Comparison of ENCODE assay signal across 11 cellular contexts in the genomic region with DNA sequence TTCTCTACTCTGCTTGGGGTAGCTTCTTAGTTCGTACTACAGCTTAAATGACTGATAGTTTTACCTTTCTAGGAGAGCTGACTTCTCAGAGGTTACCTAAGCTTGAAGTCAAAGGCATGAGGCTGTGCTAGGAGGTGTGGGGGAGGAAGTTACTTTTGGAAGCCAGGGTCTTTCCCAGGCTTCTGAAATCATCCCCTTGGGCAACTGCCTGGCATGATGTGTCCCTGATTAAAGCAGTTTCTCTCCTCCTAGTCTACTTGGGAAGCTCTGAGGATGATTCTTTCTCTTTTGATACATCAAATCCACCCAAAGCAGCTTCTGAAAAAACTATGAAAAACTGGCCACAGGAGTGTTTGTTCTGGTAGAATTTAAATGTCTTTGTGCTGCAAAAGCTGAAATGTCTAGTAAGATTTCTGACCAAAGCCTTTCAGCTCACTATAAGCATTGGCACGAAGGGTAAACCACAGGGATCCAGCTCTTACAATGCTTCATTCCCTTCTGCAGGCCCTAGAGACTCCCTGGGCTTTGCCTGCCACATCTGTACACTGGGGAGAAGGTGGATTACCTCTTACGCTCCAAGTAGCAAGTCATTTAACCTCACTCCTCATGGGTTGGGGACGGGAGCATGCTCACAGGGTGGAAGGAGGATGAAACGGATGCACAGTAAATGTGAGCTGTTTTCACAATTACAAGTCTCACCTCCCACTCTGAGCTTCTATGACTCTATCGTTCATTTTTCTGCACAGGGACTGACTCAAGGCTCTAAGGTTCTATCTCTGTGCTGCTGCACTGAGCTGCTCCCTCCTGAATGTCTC. TPM values are rescaled to one million over a fixed set of nuclear protein-coding genes. Genes with fewer than 3 reads are reported as not detected.
DNase-seq lines count a peak whose midpoint lies in the region; ATAC-seq and TF ChIP-seq lines count a peak whose summit lies in the region.
"Had no signal": no experiment of that assay in that cellular context is flagged by ENCODE, and none has a peak within 500 bp of the region (broad histone marks: within the 10 kb centered on the region; RNA-seq: fewer than 3 reads in every experiment).

No MANE protein-coding gene starts in this region.

- POLR2A ChIA-PET in CD8-positive, alpha-beta memory T cell (lab: Charles Lee): interaction anchor here (0.5 to 1.3 kb wide), 4 partner anchors 18 to 51 kb away, joined by 3 to 5 read pairs (median 4); no protein-coding TSS in a partner anchor

- no peak overlapping the region for H3K27ac ChIP-seq in CD8-positive, alpha-beta memory T cell (ENCODE audit: low read depth, low read length)
- H3K27ac ChIP-seq in osteoblast (ENCODE audit: low read depth, low read length): peak overlapping the region; percentile 78
- H3K27ac ChIP-seq in prostate gland: no peak overlapping the region
- H3K27ac ChIP-seq: brain microvascular endothelial cell, upper lobe of left lung had no signal

- peak overlapping the region; percentile 29 to 73 (median 46) for H3K4me3 Mint-ChIP-seq in CD8-positive, alpha-beta memory T cell

- TF ChIP-seq CTCF in osteoblast (IDR thresholded peaks at IDR 0.05; ENCODE audit: extremely low read depth, low read depth, low read length): no peak
- TF ChIP-seq CTCF in prostate gland (IDR thresholded peaks at IDR 0.05): no peak

- CTCF ChIA-PET in CD8-positive, alpha-beta memory T cell (lab: Charles Lee): interaction anchor here (0.5 to 7.9 kb wide), 8 partner anchors 12 to 100 kb away, joined by 3 to 41 read pairs (median 3); no protein-coding TSS in a partner anchor

- intact Hi-C loops in prostate gland (cut with DNase I): no loop called here

- H3K27me3 ChIP-seq in CD8-positive, alpha-beta memory T cell (ENCODE audit: insufficient read depth, low read length, poor library complexity, severe bottlenecking): no peaks in the 10 kb centered on the region
- H3K27me3 ChIP-seq in osteoblast (ENCODE audit: insufficient read depth, low read length): no peaks in the 10 kb centered on the region
- no peaks in the 10 kb centered on the region for H3K27me3 ChIP-seq in prostate gland (replicated peaks; ENCODE audit: insufficient read depth)
- no peaks in the 10 kb centered on the region for H3K27me3 ChIP-seq in MG63
- H3K27me3 ChIP-seq: brain microvascular endothelial cell, upper lobe of left lung had no signal

- peak overlapping the region; percentile 47 for H3K4me2 ChIP-seq in osteoblast (ENCODE audit: insufficient read depth, low read length)

- no peaks in the 10 kb centered on the region for H3K27me3 Mint-ChIP-seq in CD8-positive, alpha-beta memory T cell

- ATAC-seq in HG02852 (IDR thresholded peaks at IDR 0.05; ENCODE audit: unreplicated experiment): peak; percentile 45

- no peaks in the 10 kb centered on the region for H3K36me3 ChIP-seq in CD8-positive, alpha-beta memory T cell (ENCODE audit: insufficient read depth, low read length)
- H3K36me3 ChIP-seq in osteoblast (ENCODE audit: insufficient read depth, low read length) (no peaks in the 10 kb centered on the region), prostate gland (no peaks in the 10 kb centered on the region), MG63 (no peaks in the 10 kb centered on the region; the same call in 1 of the 2 replicates)
- H3K36me3 ChIP-seq: brain microvascular endothelial cell, upper lobe of left lung had no signal

- H3K4me1 Mint-ChIP-seq in CD8-positive, alpha-beta memory T cell: peaks cover 69 to 78% (median 70%) of the 10 kb centered on the region in 3 donors

- TF ChIP-seq POLR2A in prostate gland (IDR thresholded peaks at IDR 0.05): no peak

- no peaks in the 10 kb centered on the region for H4K20me1 ChIP-seq in osteoblast (ENCODE audit: insufficient read depth, low read length)

- H3K36me3 Mint-ChIP-seq in CD8-positive, alpha-beta memory T cell: peaks cover 0 to 15% (median 2%) of the 10 kb centered on the region in 3 donors

- peaks cover 10% of the 10 kb centered on the region for H3K79me2 ChIP-seq in osteoblast (ENCODE audit: insufficient read depth, low read length)

- 82% methylated on average over 6 of the region's 6 CpGs for WGBS in prostate gland

- peak overlapping the region; percentile 67 to 96 (median 90) for H3K27ac Mint-ChIP-seq in CD8-positive, alpha-beta memory T cell

- H3K9me3 Mint-ChIP-seq in CD8-positive, alpha-beta memory T cell: no peaks in the 10 kb centered on the region

- H3K4me3 ChIP-seq in CD8-positive, alpha-beta memory T cell (ENCODE audit: low read length): no peak overlapping the region
- no peak overlapping the region for H3K4me3 ChIP-seq in osteoblast (ENCODE audit: insufficient read depth, low read length)
- H3K4me3 ChIP-seq in prostate gland: no peak overlapping the region
- H3K4me3 ChIP-seq in MG63: no peak overlapping the region
- H3K4me3 ChIP-seq: upper lobe of left lung had no signal

- no peak overlapping the region for H2AFZ ChIP-seq in osteoblast (ENCODE audit: low read length)

- DNase-seq in CD8-positive, alpha-beta memory T cell: no peak
- DNase-seq in activated T-helper 9 cell treated with anti-CD3 and anti-CD28 coated beads, Interleukin-2, amount 50 U/mL, for 16 hours (ENCODE audit: low read depth): peak; percentile 46
- DNase-seq in osteoblast (ENCODE audit: insufficient read length, low spot score, missing footprints): peak; percentile 65
- DNase-seq in prostate gland (ENCODE audit: low spot score): no peak
- no peak for DNase-seq in H4 (ENCODE audit: low spot score)
- DNase-seq in NCI-H1092 (lab: John Stamatoyannopoulos, UW): no peak
- DNase-seq in MG63: no peak
- DNase-seq: brain microvascular endothelial cell, KG1, upper lobe of left lung had no signal

- no peaks in the 10 kb centered on the region for H3K9me3 ChIP-seq in CD8-positive, alpha-beta memory T cell (ENCODE audit: low read length)
- H3K9me3 ChIP-seq in osteoblast (ENCODE audit: low read depth, low read length) (no peaks in the 10 kb centered on the region), prostate gland (no peaks in the 10 kb centered on the region), MG63 (no peaks in the 10 kb centered on the region)
- H3K9me3 ChIP-seq: upper lobe of left lung had no signal

- peaks cover 87% of the 10 kb centered on the region for H3K4me1 ChIP-seq in CD8-positive, alpha-beta memory T cell (ENCODE audit: insufficient read depth, low read length)
- H3K4me1 ChIP-seq in osteoblast (ENCODE audit: insufficient read depth, low read length): peaks cover 42% of the 10 kb centered on the region
- no peaks in the 10 kb centered on the region for H3K4me1 ChIP-seq in prostate gland (replicated peaks)

RNA-seq across cellular contexts. Expression of a gene that starts 59.6 kb away (rescaled TPM):
- total RNA-seq in CD8-positive, alpha-beta memory T cell: 10 to 100 TPM; 40.3 to 41.5 TPM
- 22.0 TPM for polyA plus RNA-seq in CD8-positive, alpha-beta memory T cell
- 40.9 and 60.4 TPM in 2 replicates for total RNA-seq in osteoblast
- total RNA-seq in prostate gland: 10 to 100 TPM; 23.0 to 25.8 TPM
- total RNA-seq in H4 (2014; rRNA removed; shearing (Covaris generic)): 4.6 and 4.9 TPM in 2 replicates
- total RNA-seq in MG63 (2014; rRNA removed; shearing (Covaris generic); ENCODE audit: low replicate concordance): 2.2 and 5.3 TPM in 2 replicates

Comparison
In these comparisons a context has a peak if more than half of its experiments do, and no peak if none do; other contexts are left out.
1. DNase-seq: peak in activated T-helper 9 cell treated with anti-CD3 and anti-CD28 coated beads, Interleukin-2, amount 50 U/mL, for 16 hours (single experiment) and osteoblast (single experiment); none in CD8-positive, alpha-beta memory T cell (0 of 5), prostate gland (single experiment), H4 (single experiment), NCI-H1092 (single experiment) and MG63 (single experiment).